In genomic region chr3:37861540-37862051, GRCh38 we compare ENCODE assay signal across 8 cellular contexts. TPM values are rescaled to one million over a fixed set of nuclear protein-coding genes. Genes with fewer than 3 reads are reported as not detected.
DNase-seq lines count a peak whose midpoint lies in the region; ATAC-seq, FAIRE-seq and TF ChIP-seq lines count a peak whose summit lies in the region.

Gene CTDSPL (plus strand): TSS chr3:37861880. CDS start chr3:37862200, 320 bp downstream.

- H3K36me3 ChIP-seq in HUES64 (ENCODE audit: insufficient read depth, low read length): no peaks in the 10 kb centered on the region
- H3K36me3 ChIP-seq in naive thymus-derived CD4-positive, alpha-beta T cell (ENCODE audit: control insufficient read depth in 2 of 3, insufficient read depth in 3 of 3, low read length in 3 of 3): peaks cover 0 to 5% (median 0%) of the 10 kb centered on the region in 3 experiments

- H3K36me3 Mint-ChIP-seq in naive thymus-derived CD4-positive, alpha-beta T cell: peaks cover 0 to 2% (median 0%) of the 10 kb centered on the region in 5 donors

- peak; percentile 28 for DNase-seq in CD1c-positive myeloid dendritic cell (ENCODE audit: extremely low spot score)
- DNase-seq in activated T-cell treated with anti-CD3 and anti-CD28 coated beads, Interleukin-2, amount 50 U/mL, for 48 hours: peak; percentile 35 to 42
- peak; percentile 52 for DNase-seq in fibroblast of villous mesenchyme (ENCODE audit: low read depth)
- peak in 6 of 9 donors; percentile 18 to 45 (median 22) for DNase-seq in naive thymus-derived CD4-positive, alpha-beta T cell
- no peak for DNase-seq in GM19239 (ENCODE audit: insufficient read length, low spot score)

- peak within 1 kb of the TSS; percentile 85 to 98 (median 90) for H3K4me3 Mint-ChIP-seq in naive thymus-derived CD4-positive, alpha-beta T cell

- under 1% methylated on average over 52 of the region's 60 CpGs for WGBS in HUES64

- peaks cover 12 to 36% (median 24%) of the 10 kb centered on the region in 7 donors for H3K4me1 Mint-ChIP-seq in naive thymus-derived CD4-positive, alpha-beta T cell

- POLR2A ChIA-PET in naive thymus-derived CD4-positive, alpha-beta T cell (lab: Charles Lee): no interaction called here

- CTCF ChIA-PET in naive thymus-derived CD4-positive, alpha-beta T cell (lab: Charles Lee): no interaction called here

- peak within 1 kb of the TSS; percentile 56 for H3K9ac ChIP-seq in HUES64 (ENCODE audit: low read depth, low read length)

- H3K4me1 ChIP-seq in HUES64 (ENCODE audit: insufficient read depth, low read length): peaks cover 26% of the 10 kb centered on the region
- peaks cover 0 to 14% of the 10 kb centered on the region in 2 donors for H3K4me1 ChIP-seq in naive thymus-derived CD4-positive, alpha-beta T cell (ENCODE audit: control insufficient read depth in 2 of 2, insufficient read depth in 2 of 2, low read length in 2 of 2)

- H3K4me3 ChIP-seq in HUES64 (ENCODE audit: low read length) (peak within 1 kb of the TSS; percentile 80), fibroblast of villous mesenchyme (ENCODE audit: low read depth, low read length) (peak within 1 kb of the TSS; percentile 74)
- peak within 1 kb of the TSS; percentile 76 for H3K4me3 ChIP-seq in naive thymus-derived CD4-positive, alpha-beta T cell (ENCODE audit: low read length)

- peak within 1 kb of the TSS; percentile 64 to 93 (median 80) for H3K27ac Mint-ChIP-seq in naive thymus-derived CD4-positive, alpha-beta T cell

- H3K9me3 Mint-ChIP-seq in naive thymus-derived CD4-positive, alpha-beta T cell: no peaks in the 10 kb centered on the region

- no peak within 1 kb of the TSS for H3K27ac ChIP-seq in HUES64 (ENCODE audit: low read depth, low read length)
- H3K27ac ChIP-seq in naive thymus-derived CD4-positive, alpha-beta T cell (ENCODE audit: low read depth, low read length): peak within 1 kb of the TSS; percentile 58

- TF ChIP-seq CTCF in fibroblast of villous mesenchyme (IDR thresholded peaks at IDR 0.05; ENCODE audit: insufficient read depth, low read depth, low read length): no peak

- intact Hi-C loops in naive thymus-derived CD4-positive, alpha-beta T cell (cut with micrococcal nuclease): no loop called here

- peaks cover 10% of the 10 kb centered on the region for H3K27me3 ChIP-seq in HUES64 (ENCODE audit: insufficient read depth, low read length)
- H3K27me3 ChIP-seq in naive thymus-derived CD4-positive, alpha-beta T cell (ENCODE audit: control insufficient read depth in 2 of 2, insufficient read depth in 2 of 2, low read length in 2 of 2): no peaks in the 10 kb centered on the region

- no peak for ATAC-seq in naive thymus-derived CD4-positive, alpha-beta T cell
- ATAC-seq in HG02610 (IDR thresholded peaks at IDR 0.05; ENCODE audit: unreplicated experiment): no peak
- no peak for ATAC-seq in HG03175 (IDR thresholded peaks at IDR 0.05; ENCODE audit: unreplicated experiment)

- H3K27me3 Mint-ChIP-seq in naive thymus-derived CD4-positive, alpha-beta T cell: peaks cover 0 to 45% (median 0%) of the 10 kb centered on the region in 5 donors

- no peaks in the 10 kb centered on the region; the same call in 1 of the 2 replicates for H3K9me3 ChIP-seq in HUES64 (ENCODE audit: insufficient read depth, low read depth, low read length)
- no peaks in the 10 kb centered on the region for H3K9me3 ChIP-seq in naive thymus-derived CD4-positive, alpha-beta T cell (ENCODE audit: control insufficient read depth in 2 of 3, low read length in 3 of 3)

- no peak for FAIRE-seq in GM19239 (lab: Jason Lieb, UNC)

RNA-seq across cellular contexts. Expression of gene CTDSPL, which starts in this region (rescaled TPM):
- 21.8 TPM for polyA plus RNA-seq in HUES64 (2013, experiment 1 of 2)
- 26.3 TPM for polyA plus RNA-seq in HUES64 (2013, experiment 2 of 2)
- 31.6 and 61.7 TPM in 2 replicates for total RNA-seq in fibroblast of villous mesenchyme
- total RNA-seq in naive thymus-derived CD4-positive, alpha-beta T cell: 1 to 10 TPM; 1.5 to 5.6 (median 1.7) TPM
- polyA plus RNA-seq in naive thymus-derived CD4-positive, alpha-beta T cell: under 1 TPM; 0.15 to 0.58 TPM
